In the genomic region with DNA sequence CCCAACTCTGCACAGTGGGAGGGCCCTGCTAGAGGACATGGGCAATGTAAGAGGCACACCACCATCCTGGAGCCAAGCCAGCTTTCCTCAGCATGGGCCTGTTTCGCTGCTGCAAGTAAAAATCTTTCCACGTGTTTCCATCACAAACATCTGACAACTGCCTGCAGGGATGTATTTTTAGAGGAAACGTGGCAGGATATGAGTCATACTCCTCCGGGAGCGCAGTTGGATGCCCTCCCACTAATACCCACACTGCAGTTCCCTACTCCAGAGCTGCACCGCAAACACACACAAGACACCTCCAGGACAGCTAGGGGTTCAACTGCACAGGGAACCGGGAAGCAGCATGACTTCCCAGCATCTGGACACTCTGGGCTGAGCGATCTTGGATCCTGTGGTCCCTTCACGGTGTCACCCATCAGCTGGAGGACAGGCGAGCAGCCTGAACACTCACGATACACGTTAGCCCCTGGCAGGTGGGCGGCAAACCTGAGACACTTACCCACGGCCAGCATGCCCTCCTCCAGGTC, we compare ENCODE assay signal across 9 cellular contexts. TPM values are rescaled to one million over a fixed set of nuclear protein-coding genes. Genes with fewer than 3 reads are reported as not detected.
DNase-seq lines count a peak whose midpoint lies in the region; ATAC-seq and TF ChIP-seq lines count a peak whose summit lies in the region.
"Had no signal": no experiment of that assay in that cellular context is flagged by ENCODE, and none has a peak within 500 bp of the region (broad histone marks: within the 10 kb centered on the region; RNA-seq: fewer than 3 reads in every experiment).

No MANE protein-coding gene starts in this region.

- 13% methylated on average over 12 of the region's 14 CpGs for WGBS in mammary epithelial cell (ENCODE audit: low coverage, missing lambda C conversion rate)

- BruUV-seq in mammary epithelial cell (replicated peaks; lab: Mats Ljungman, UMichigan): no TSS peak

- H3K4me1 ChIP-seq in mammary epithelial cell (ENCODE audit: insufficient read depth, low read length) (peaks cover 55% of the 10 kb centered on the region), thoracic aorta (ENCODE audit: control insufficient read depth in 1 of 2, low read depth in 2 of 2) (peaks cover 48 to 94% of the 10 kb centered on the region in 2 donors), MM.1S (ENCODE audit: low read length) (no peaks in the 10 kb centered on the region)

- H3K36me3 ChIP-seq in mammary epithelial cell (ENCODE audit: insufficient read depth, low read length) (peaks cover 17% of the 10 kb centered on the region), thoracic aorta (peaks cover 38% of the 10 kb centered on the region), MM.1S (replicated peaks; ENCODE audit: insufficient read depth, low read length) (peaks cover 18% of the 10 kb centered on the region; the same call in 1 of the 2 replicates)

- H4K20me1 ChIP-seq in mammary epithelial cell (ENCODE audit: insufficient read depth, low read length) (no peaks in the 10 kb centered on the region), MM.1S (ENCODE audit: insufficient read depth, low read length) (no peaks in the 10 kb centered on the region)

- peak; percentile 92 for ATAC-seq in thoracic aorta (ENCODE audit: insufficient number of reproducible peaks, low FRiP score, low read depth)
- no peak for ATAC-seq in HG02588 (IDR thresholded peaks at IDR 0.05; ENCODE audit: unreplicated experiment)

- H3K4me3 ChIP-seq in mammary epithelial cell (replicated peaks in 1 of 3; ENCODE audit: insufficient read depth in 1 of 3, low read depth in 2 of 3, low read length in 3 of 3): no peak overlapping the region
- H3K4me3 ChIP-seq in thoracic aorta: no peak overlapping the region
- no peak overlapping the region for H3K4me3 ChIP-seq in MM.1S (ENCODE audit: low read length)

- H3K27me3 ChIP-seq in mammary epithelial cell (ENCODE audit: insufficient read depth, low read length) (no peaks in the 10 kb centered on the region), thoracic aorta (replicated peaks; ENCODE audit: insufficient read depth) (no peaks in the 10 kb centered on the region), MM.1S (replicated peaks; ENCODE audit: insufficient read depth, low read length) (no peaks in the 10 kb centered on the region)

- in situ Hi-C loops in mammary epithelial cell (cut with MboI; ENCODE audit: low sequenced_read_pairs in 2 of 2): loop anchor here in 1 of 2 donors (5.0 kb wide), 1 partner anchor 44 kb away; no protein-coding TSS in a partner anchor

- H3K9me2 ChIP-seq in MM.1S (replicated peaks; ENCODE audit: insufficient read depth, low read length): no peaks in the 10 kb centered on the region

- H3K79me2 ChIP-seq in mammary epithelial cell (ENCODE audit: insufficient read depth, low read length) (peaks cover 5% of the 10 kb centered on the region), MM.1S (ENCODE audit: low read length) (0 out of 2 replicates have a peak, but pooled peaks cover 4% of the 10 kb centered on the region)

- H3K27ac ChIP-seq in mammary epithelial cell (ENCODE audit: insufficient read depth, low read depth, low read length): no peak overlapping the region
- H3K27ac ChIP-seq in thoracic aorta: peak overlapping the region; percentile 89 to 91
- no peak overlapping the region for H3K27ac ChIP-seq in MM.1S (ENCODE audit: low read length)
- H3K27ac ChIP-seq: KMS-11 had no signal

- TF ChIP-seq CTCF in mammary epithelial cell (conservative IDR thresholded peaks at IDR 0.05 in 1 of 2, IDR thresholded peaks at IDR 0.05 in 1 of 2; ENCODE audit: extremely low read depth in 1 of 2, insufficient read depth in 1 of 2, low read depth in 1 of 2, low read length in 2 of 2): no peak
- no peak for TF ChIP-seq CTCF in thoracic aorta (IDR thresholded peaks at IDR 0.05)
- no peak for TF ChIP-seq CTCF in MM.1S (IDR thresholded peaks at IDR 0.05; ENCODE audit: low read length)

- dilution Hi-C loops in mammary epithelial cell (cut with HindIII; ENCODE audit: low sequenced_read_pairs): no loop called here

- DNase-seq in Daoy (ENCODE audit: low read depth) (peak; percentile 95), NCI-H446 (lab: John Stamatoyannopoulos, UW) (peak; percentile 62 to 85), mammary epithelial cell (peak; percentile 92), left kidney (ENCODE audit: low read depth, low spot score) (peak; percentile 58), thoracic aorta (ENCODE audit: low spot score) (peak; percentile 83), MM.1S (no peak), NCI-H774 (lab: John Stamatoyannopoulos, UW) (no peak)

- H3K9ac ChIP-seq in mammary epithelial cell (ENCODE audit: insufficient read depth, low read length) (peak overlapping the region; percentile 24), MM.1S (ENCODE audit: low read length) (no peak overlapping the region)
- H3K9ac ChIP-seq: KMS-11 had no signal

- no peaks in the 10 kb centered on the region for H3F3A ChIP-seq in MM.1S (ENCODE audit: insufficient read depth, low read length)

- H2AFZ ChIP-seq in mammary epithelial cell (ENCODE audit: low read depth, low read length) (no peak overlapping the region), MM.1S (ENCODE audit: low read length) (no peak overlapping the region)

- intact Hi-C loops in mammary epithelial cell (cut with micrococcal nuclease): no loop called here

- H3K9me3 ChIP-seq in mammary epithelial cell (replicated peaks; ENCODE audit: insufficient read depth, low read length) (no peaks in the 10 kb centered on the region), thoracic aorta (no peaks in the 10 kb centered on the region), MM.1S (replicated peaks; ENCODE audit: insufficient read depth, low read length) (no peaks in the 10 kb centered on the region)

- CTCF ChIA-PET in mammary epithelial cell (lab: Charles Lee; ENCODE audit: low non-redundant PET): no interaction called here

- H3K4me2 ChIP-seq in mammary epithelial cell (ENCODE audit: insufficient read depth, low read depth, low read length): peak overlapping the region; percentile 67
- H3K4me2 ChIP-seq in MM.1S (ENCODE audit: low read depth, low read length): no peak overlapping the region
- H3K4me2 ChIP-seq: KMS-11 had no signal

RNA-seq across cellular contexts. Expression of gene PLAC9, which starts 26.1 kb away (rescaled TPM):
- not detected in 2 replicates for total RNA-seq in Daoy (2014; rRNA removed; shearing (Covaris generic))
- under 1 TPM; 0.50 to 0.68 TPM for total RNA-seq in mammary epithelial cell
- 0.10 TPM for polyA plus RNA-seq in mammary epithelial cell
- not detected for polyA minus RNA-seq in mammary epithelial cell
- total RNA-seq in thoracic aorta: 100 to 1,000 TPM in 1 of 2 donors, 10 to 100 TPM in 1; 42.7 to 123 TPM

RNA-seq across cellular contexts. Expression of gene ANXA11, which starts 46.7 kb away (rescaled TPM):
- 34.2 and 43.6 TPM in 2 replicates for total RNA-seq in Daoy (2014; rRNA removed; shearing (Covaris generic))
- 100 to 1,000 TPM in 1 of 2 donors, 10 to 100 TPM in 1; 36.8 to 117 TPM for total RNA-seq in mammary epithelial cell
- 75.0 TPM for polyA plus RNA-seq in mammary epithelial cell
- 154 TPM for polyA minus RNA-seq in mammary epithelial cell
- 100 to 1,000 TPM; 130 to 198 TPM for total RNA-seq in thoracic aorta

Comparison
In these comparisons a context has a peak if more than half of its experiments do, and no peak if none do; other contexts are left out.
1. DNase-seq: peak in Daoy (single experiment), NCI-H446 (2 of 2), mammary epithelial cell (single experiment), left kidney (single experiment) and thoracic aorta (single experiment); none in MM.1S (single experiment) and NCI-H774 (single experiment).
2. H3K27ac ChIP-seq: peak in thoracic aorta (2 of 2); none in mammary epithelial cell (single experiment) and MM.1S (single experiment).
3. RNA of gene PLAC9, which starts 26.1 kb away (total RNA-seq): 42.7 to 123 TPM in thoracic aorta; 0.50 to 0.68 TPM in mammary epithelial cell and not detected in Daoy; every median in the first group is over 10 times any median in the second.